16 cellular contexts compared by ENCODE assay signal in the genomic region with DNA sequence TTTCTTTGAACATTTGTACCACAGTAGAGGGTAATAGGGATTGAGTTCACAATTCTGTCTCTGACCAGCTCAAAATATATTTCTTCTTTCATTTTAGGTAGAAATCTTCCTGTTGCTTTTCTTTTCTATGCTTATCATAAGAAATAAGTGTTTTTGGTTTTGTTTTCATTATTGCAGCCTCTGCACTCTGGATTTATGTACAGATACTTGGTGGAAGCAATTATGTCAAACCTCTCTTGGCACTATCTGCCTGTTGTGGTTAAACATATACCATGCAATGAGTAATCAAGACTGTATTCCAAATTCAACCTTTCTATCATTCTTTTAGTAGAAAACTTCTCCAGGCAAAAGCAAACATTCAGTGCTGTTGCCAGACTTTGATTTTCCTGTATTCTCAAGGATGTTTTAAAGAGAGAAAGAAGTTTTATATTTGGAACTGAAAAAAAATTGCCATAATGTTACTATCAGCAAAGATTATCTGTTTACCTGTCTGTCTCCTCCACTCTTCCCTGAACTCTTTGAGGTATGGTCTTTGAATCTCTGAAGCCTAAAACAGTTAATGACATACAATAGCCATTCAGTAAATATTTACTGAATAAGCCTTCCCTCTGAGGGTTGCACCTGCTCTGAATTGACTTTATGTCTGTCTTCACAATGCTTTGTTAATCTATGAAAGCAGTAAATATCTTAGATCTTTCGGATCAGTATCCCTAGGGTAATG.
DNase-seq lines count a peak whose midpoint lies in the region; ATAC-seq lines count a peak whose summit lies in the region.
"Had no signal": no experiment of that assay in that cellular context is flagged by ENCODE, and none has a peak within 500 bp of the region (broad histone marks: within the 10 kb centered on the region; RNA-seq: fewer than 3 reads in every experiment).

No MANE protein-coding gene starts in this region.

- no peak for ATAC-seq in activated CD4-positive, alpha-beta T cell treated with anti-CD3 and anti-CD28 coated beads for 36 hours
- ATAC-seq in HG03196 (IDR thresholded peaks at IDR 0.05; ENCODE audit: unreplicated experiment) (no peak), HG03097 (IDR thresholded peaks at IDR 0.05; ENCODE audit: low FRiP score, unreplicated experiment) (no peak)
- ATAC-seq: activated naive CD8-positive, alpha-beta T cell treated with anti-CD3 and anti-CD28 coated beads, Interleukin-2, amount 50 U/mL, for 24 hours; activated T-helper 17 cell treated with anti-CD3 and anti-CD28 coated beads, Interleukin-2, amount 50 U/mL, for 72 hours; left ventricle myocardium superior had no signal

- POLR2A ChIA-PET in activated CD4-positive, alpha-beta T cell treated with anti-CD3 and anti-CD28 coated beads for 36 hours (lab: Charles Lee) = no interaction called here

- H3K9me3 Mint-ChIP-seq in activated CD4-positive, alpha-beta T cell treated with anti-CD3 and anti-CD28 coated beads for 36 hours (ENCODE audit: low read depth) = peaks cover 14% of the 10 kb centered on the region

- no peak overlapping the region for H3K27ac Mint-ChIP-seq in activated CD4-positive, alpha-beta T cell treated with anti-CD3 and anti-CD28 coated beads for 36 hours
- H3K27ac Mint-ChIP-seq: activated naive CD8-positive, alpha-beta T cell treated with anti-CD3 and anti-CD28 coated beads, Interleukin-2, amount 50 U/mL, for 24 hours; activated T-helper 17 cell treated with anti-CD3 and anti-CD28 coated beads, Interleukin-2, amount 50 U/mL, for 72 hours; brain; immature natural killer cell had no signal

- intact Hi-C loops in activated CD4-positive, alpha-beta T cell treated with anti-CD3 and anti-CD28 coated beads for 36 hours (cut with DNase I, micrococcal nuclease) = no loop called here

- H3K4me3 Mint-ChIP-seq in activated CD4-positive, alpha-beta T cell treated with anti-CD3 and anti-CD28 coated beads for 36 hours = no peak overlapping the region
- H3K4me3 Mint-ChIP-seq: activated naive CD8-positive, alpha-beta T cell treated with anti-CD3 and anti-CD28 coated beads, Interleukin-2, amount 50 U/mL, for 24 hours; activated T-helper 17 cell treated with anti-CD3 and anti-CD28 coated beads, Interleukin-2, amount 50 U/mL, for 72 hours; brain; immature natural killer cell had no signal

- peak; percentile 80 for DNase-seq in NCI-H2107 treated with DMSO at 0.1 percent for 48 hours (lab: John Stamatoyannopoulos, UW; ENCODE audit: unreplicated experiment)
- no peak for DNase-seq in NCI-H2107 (lab: John Stamatoyannopoulos, UW)
- DNase-seq in NCI-H2029 treated with DMSO at 0.1 percent for 48 hours (lab: John Stamatoyannopoulos, UW) = peak; percentile 86
- peak; percentile 97 for DNase-seq in NCI-H748 treated with DMSO at 0.1 percent for 48 hours (lab: John Stamatoyannopoulos, UW)
- no peak for DNase-seq in NCI-H226
- no peak for DNase-seq in activated CD4-positive, alpha-beta T cell treated with anti-CD3 and anti-CD28 coated beads for 36 hours
- DNase-seq: activated CD4-positive, alpha-beta T cell treated with anti-CD3 and anti-CD28 coated beads for 1 hour; activated naive CD8-positive, alpha-beta T cell treated with anti-CD3 and anti-CD28 coated beads, Interleukin-2, amount 50 U/mL, for 24 hours; HCEC 1CT; immature natural killer cell; left ventricle myocardium superior; NCI-H82 had no signal

- CTCF ChIA-PET in activated CD4-positive, alpha-beta T cell treated with anti-CD3 and anti-CD28 coated beads for 36 hours (lab: Charles Lee) = no interaction called here

- no peaks in the 10 kb centered on the region for H3K4me1 Mint-ChIP-seq in activated CD4-positive, alpha-beta T cell treated with anti-CD3 and anti-CD28 coated beads for 36 hours
- H3K4me1 Mint-ChIP-seq: activated naive CD8-positive, alpha-beta T cell treated with anti-CD3 and anti-CD28 coated beads, Interleukin-2, amount 50 U/mL, for 24 hours; activated T-helper 17 cell treated with anti-CD3 and anti-CD28 coated beads, Interleukin-2, amount 50 U/mL, for 72 hours; brain; immature natural killer cell had no signal

- no peaks in the 10 kb centered on the region for H3K36me3 Mint-ChIP-seq in activated CD4-positive, alpha-beta T cell treated with anti-CD3 and anti-CD28 coated beads for 36 hours (ENCODE audit: low read depth)
- H3K36me3 Mint-ChIP-seq: brain, immature natural killer cell had no signal

- H3K27me3 Mint-ChIP-seq in activated CD4-positive, alpha-beta T cell treated with anti-CD3 and anti-CD28 coated beads for 36 hours = no peaks in the 10 kb centered on the region
- H3K27me3 Mint-ChIP-seq: activated naive CD8-positive, alpha-beta T cell treated with anti-CD3 and anti-CD28 coated beads, Interleukin-2, amount 50 U/mL, for 24 hours; activated T-helper 17 cell treated with anti-CD3 and anti-CD28 coated beads, Interleukin-2, amount 50 U/mL, for 72 hours; brain had no signal

Comparison
In these comparisons a context has a peak if more than half of its experiments do, and no peak if none do; other contexts are left out.
1. DNase-seq: peak in NCI-H2107 treated with DMSO at 0.1 percent for 48 hours (single experiment), NCI-H2029 treated with DMSO at 0.1 percent for 48 hours (single experiment) and NCI-H748 treated with DMSO at 0.1 percent for 48 hours (single experiment); none in NCI-H2107 (single experiment), NCI-H226 (single experiment) and activated CD4-positive, alpha-beta T cell treated with anti-CD3 and anti-CD28 coated beads for 36 hours (single experiment).